Comparison of ENCODE assay signal across 1 cellular context in the genomic region with DNA sequence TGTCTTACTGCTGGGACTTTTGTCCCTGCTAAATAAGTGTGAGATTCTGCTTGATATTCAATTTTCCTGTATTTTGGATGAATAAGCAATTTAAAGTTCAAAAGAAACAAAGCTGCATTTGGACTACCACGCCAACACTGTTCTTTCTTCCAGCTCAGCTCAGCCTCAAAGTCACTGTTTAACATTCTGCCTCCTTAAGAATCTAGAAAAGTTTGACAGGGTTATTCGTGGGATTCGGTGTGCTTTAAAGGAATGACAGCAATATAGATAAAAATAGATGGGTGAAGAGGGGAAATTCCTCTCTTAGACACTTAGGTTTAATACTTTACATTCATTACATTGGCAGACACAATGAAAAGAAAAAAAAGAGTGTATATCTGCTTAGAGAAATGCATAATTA.
TF ChIP-seq lines count a peak whose summit lies in the region.

No MANE protein-coding gene starts in this region.

TF ChIP-seq in H1, 55 proteins besides CTCF, POLR2A, EP300 and RAD21:
- TF ChIP-seq, protein P1, sequence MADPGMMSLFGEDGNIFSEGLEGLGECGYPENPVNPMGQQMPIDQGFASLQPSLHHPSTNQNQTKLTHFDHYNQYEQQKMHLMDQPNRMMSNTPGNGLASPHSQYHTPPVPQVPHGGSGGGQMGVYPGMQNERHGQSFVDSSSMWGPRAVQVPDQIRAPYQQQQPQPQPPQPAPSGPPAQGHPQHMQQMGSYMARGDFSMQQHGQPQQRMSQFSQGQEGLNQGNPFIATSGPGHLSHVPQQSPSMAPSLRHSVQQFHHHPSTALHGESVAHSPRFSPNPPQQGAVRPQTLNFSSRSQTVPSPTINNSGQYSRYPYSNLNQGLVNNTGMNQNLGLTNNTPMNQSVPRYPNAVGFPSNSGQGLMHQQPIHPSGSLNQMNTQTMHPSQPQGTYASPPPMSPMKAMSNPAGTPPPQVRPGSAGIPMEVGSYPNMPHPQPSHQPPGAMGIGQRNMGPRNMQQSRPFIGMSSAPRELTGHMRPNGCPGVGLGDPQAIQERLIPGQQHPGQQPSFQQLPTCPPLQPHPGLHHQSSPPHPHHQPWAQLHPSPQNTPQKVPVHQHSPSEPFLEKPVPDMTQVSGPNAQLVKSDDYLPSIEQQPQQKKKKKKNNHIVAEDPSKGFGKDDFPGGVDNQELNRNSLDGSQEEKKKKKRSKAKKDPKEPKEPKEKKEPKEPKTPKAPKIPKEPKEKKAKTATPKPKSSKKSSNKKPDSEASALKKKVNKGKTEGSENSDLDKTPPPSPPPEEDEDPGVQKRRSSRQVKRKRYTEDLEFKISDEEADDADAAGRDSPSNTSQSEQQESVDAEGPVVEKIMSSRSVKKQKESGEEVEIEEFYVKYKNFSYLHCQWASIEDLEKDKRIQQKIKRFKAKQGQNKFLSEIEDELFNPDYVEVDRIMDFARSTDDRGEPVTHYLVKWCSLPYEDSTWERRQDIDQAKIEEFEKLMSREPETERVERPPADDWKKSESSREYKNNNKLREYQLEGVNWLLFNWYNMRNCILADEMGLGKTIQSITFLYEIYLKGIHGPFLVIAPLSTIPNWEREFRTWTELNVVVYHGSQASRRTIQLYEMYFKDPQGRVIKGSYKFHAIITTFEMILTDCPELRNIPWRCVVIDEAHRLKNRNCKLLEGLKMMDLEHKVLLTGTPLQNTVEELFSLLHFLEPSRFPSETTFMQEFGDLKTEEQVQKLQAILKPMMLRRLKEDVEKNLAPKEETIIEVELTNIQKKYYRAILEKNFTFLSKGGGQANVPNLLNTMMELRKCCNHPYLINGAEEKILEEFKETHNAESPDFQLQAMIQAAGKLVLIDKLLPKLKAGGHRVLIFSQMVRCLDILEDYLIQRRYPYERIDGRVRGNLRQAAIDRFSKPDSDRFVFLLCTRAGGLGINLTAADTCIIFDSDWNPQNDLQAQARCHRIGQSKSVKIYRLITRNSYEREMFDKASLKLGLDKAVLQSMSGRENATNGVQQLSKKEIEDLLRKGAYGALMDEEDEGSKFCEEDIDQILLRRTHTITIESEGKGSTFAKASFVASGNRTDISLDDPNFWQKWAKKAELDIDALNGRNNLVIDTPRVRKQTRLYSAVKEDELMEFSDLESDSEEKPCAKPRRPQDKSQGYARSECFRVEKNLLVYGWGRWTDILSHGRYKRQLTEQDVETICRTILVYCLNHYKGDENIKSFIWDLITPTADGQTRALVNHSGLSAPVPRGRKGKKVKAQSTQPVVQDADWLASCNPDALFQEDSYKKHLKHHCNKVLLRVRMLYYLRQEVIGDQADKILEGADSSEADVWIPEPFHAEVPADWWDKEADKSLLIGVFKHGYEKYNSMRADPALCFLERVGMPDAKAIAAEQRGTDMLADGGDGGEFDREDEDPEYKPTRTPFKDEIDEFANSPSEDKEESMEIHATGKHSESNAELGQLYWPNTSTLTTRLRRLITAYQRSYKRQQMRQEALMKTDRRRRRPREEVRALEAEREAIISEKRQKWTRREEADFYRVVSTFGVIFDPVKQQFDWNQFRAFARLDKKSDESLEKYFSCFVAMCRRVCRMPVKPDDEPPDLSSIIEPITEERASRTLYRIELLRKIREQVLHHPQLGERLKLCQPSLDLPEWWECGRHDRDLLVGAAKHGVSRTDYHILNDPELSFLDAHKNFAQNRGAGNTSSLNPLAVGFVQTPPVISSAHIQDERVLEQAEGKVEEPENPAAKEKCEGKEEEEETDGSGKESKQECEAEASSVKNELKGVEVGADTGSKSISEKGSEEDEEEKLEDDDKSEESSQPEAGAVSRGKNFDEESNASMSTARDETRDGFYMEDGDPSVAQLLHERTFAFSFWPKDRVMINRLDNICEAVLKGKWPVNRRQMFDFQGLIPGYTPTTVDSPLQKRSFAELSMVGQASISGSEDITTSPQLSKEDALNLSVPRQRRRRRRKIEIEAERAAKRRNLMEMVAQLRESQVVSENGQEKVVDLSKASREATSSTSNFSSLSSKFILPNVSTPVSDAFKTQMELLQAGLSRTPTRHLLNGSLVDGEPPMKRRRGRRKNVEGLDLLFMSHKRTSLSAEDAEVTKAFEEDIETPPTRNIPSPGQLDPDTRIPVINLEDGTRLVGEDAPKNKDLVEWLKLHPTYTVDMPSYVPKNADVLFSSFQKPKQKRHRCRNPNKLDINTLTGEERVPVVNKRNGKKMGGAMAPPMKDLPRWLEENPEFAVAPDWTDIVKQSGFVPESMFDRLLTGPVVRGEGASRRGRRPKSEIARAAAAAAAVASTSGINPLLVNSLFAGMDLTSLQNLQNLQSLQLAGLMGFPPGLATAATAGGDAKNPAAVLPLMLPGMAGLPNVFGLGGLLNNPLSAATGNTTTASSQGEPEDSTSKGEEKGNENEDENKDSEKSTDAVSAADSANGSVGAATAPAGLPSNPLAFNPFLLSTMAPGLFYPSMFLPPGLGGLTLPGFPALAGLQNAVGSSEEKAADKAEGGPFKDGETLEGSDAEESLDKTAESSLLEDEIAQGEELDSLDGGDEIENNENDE (IDR thresholded peaks at IDR 0.05; ENCODE audit: insufficient replicate concordance, low read length), result no peak
- TF ChIP-seq EGR1 (IDR thresholded peaks at IDR 0.05; ENCODE audit: borderline replicate concordance, low read depth, low read length), result no peak
- no peak for TF ChIP-seq ZNF274 (IDR thresholded peaks at IDR 0.05; ENCODE audit: borderline replicate concordance, extremely low read depth, low read length)
